In genomic region chr22:31399211-31400022, GRCh38 we compare ENCODE assay signal across 1 cellular context.
TF ChIP-seq lines count a peak whose summit lies in the region.

Gene DRG1 (plus strand): TSS chr22:31399604. CDS start chr22:31399684, 80 bp downstream.

TF ChIP-seq in HepG2, 621 proteins besides CTCF, POLR2A, EP300 and RAD21 (continued from another document and continues in another):
- TF ChIP-seq KIAA2018 (CRISPR knock-in tag; IDR thresholded peaks at IDR 0.05; ENCODE audit: borderline replicate concordance) = no peak
- TF ChIP-seq ZNF75D (CRISPR knock-in tag; IDR thresholded peaks at IDR 0.05; ENCODE audit: borderline replicate concordance) = no peak
- TF ChIP-seq ZFP82 (CRISPR knock-in tag; IDR thresholded peaks at IDR 0.05; ENCODE audit: borderline replicate concordance) = no peak
- peak; percentile 67; the same call in 1 of the 2 replicates for TF ChIP-seq ZNF724P (CRISPR knock-in tag; IDR thresholded peaks at IDR 0.05; ENCODE audit: borderline replicate concordance)
- TF ChIP-seq TFDP2 (CRISPR knock-in tag; IDR thresholded peaks at IDR 0.05) = peak; percentile 58
- TF ChIP-seq ZBTB3 (CRISPR knock-in tag; IDR thresholded peaks at IDR 0.05; ENCODE audit: borderline replicate concordance, low read depth) = no peak
- no peak for TF ChIP-seq TIGD3 (CRISPR knock-in tag; IDR thresholded peaks at IDR 0.05; ENCODE audit: borderline replicate concordance)
- TF ChIP-seq ZMYM4 (CRISPR knock-in tag; IDR thresholded peaks at IDR 0.05) = peak; percentile 79
- TF ChIP-seq SAFB2 (CRISPR knock-in tag; IDR thresholded peaks at IDR 0.05; ENCODE audit: borderline replicate concordance, low read depth) = peak; percentile 86; the same call in 1 of the 2 replicates
- peak; percentile 62; the same call in 1 of the 2 replicates for TF ChIP-seq ZNF878 (CRISPR knock-in tag; IDR thresholded peaks at IDR 0.05)
- peak; percentile 85 for TF ChIP-seq KDM5A (IDR thresholded peaks at IDR 0.05; ENCODE audit: borderline replicate concordance, low read length)
- no peak for TF ChIP-seq ZNF30 (CRISPR knock-in tag; IDR thresholded peaks at IDR 0.05)
- TF ChIP-seq KDM4B (CRISPR knock-in tag; IDR thresholded peaks at IDR 0.05) = no peak
- TF ChIP-seq ZNF337 (CRISPR knock-in tag; IDR thresholded peaks at IDR 0.05; ENCODE audit: borderline replicate concordance, low read depth) = peak; percentile 69; the same call in 1 of the 2 replicates
- peak; percentile 70 for TF ChIP-seq POGZ (CRISPR knock-in tag; IDR thresholded peaks at IDR 0.05)
- TF ChIP-seq DMAP1 (CRISPR knock-in tag; IDR thresholded peaks at IDR 0.05) = peak; percentile 82
- peak; percentile 55; the same call in 1 of the 2 replicates for TF ChIP-seq BCL3 (CRISPR knock-in tag; IDR thresholded peaks at IDR 0.05)
- TF ChIP-seq ARID5B (CRISPR knock-in tag; IDR thresholded peaks at IDR 0.05) = peak; percentile 64; the same call in 1 of the 2 replicates
- TF ChIP-seq ZNF646 (CRISPR knock-in tag; IDR thresholded peaks at IDR 0.05) = no peak; the same call in 1 of the 2 replicates
- peak; percentile 28; the same call in 1 of the 2 replicates for TF ChIP-seq NR0B2 (CRISPR knock-in tag; IDR thresholded peaks at IDR 0.05)
- TF ChIP-seq ZKSCAN1 (IDR thresholded peaks at IDR 0.05; ENCODE audit: low read length) = no peak; the same call in 1 of the 2 replicates
- TF ChIP-seq FOXP4 (CRISPR knock-in tag; IDR thresholded peaks at IDR 0.05) = peak; percentile 71
- TF ChIP-seq ZSCAN22 (CRISPR knock-in tag; IDR thresholded peaks at IDR 0.05) = no peak
